Comparison of ENCODE assay signal across 27 cellular contexts in genomic region chr17:17029938-17030337, GRCh38. TPM values are rescaled to one million over a fixed set of nuclear protein-coding genes. Genes with fewer than 3 reads are reported as not detected.
DNase-seq lines count a peak whose midpoint lies in the region; ATAC-seq, FAIRE-seq and TF ChIP-seq lines count a peak whose summit lies in the region.
"Had no signal": no experiment of that assay in that cellular context is flagged by ENCODE, and none has a peak within 500 bp of the region (broad histone marks: within the 10 kb centered on the region; RNA-seq: fewer than 3 reads in every experiment).

No MANE protein-coding gene starts in this region.

- H3K9me3 Mint-ChIP-seq in GM23338 = no peaks in the 10 kb centered on the region
- H3K9me3 Mint-ChIP-seq: activated naive CD4-positive, alpha-beta T cell treated with anti-CD3 and anti-CD28 coated beads, Interleukin-2, amount 10 ng/mL, durations not matched to agents 7 days and 5 days; activated T-cell treated with anti-CD3 and anti-CD28 coated beads, Interleukin-2, amount 50 U/mL, for 72 hours; stimulated activated naive CD8-positive, alpha-beta T cell treated with anti-CD3 and anti-CD28 coated beads, Interleukin-15, Interleukin-2, amounts not matched to agents 100 ng/mL and 50 ng/mL, for 24 hours had no signal

- CTCF ChIA-PET in PC-9 (lab: Charles Lee) = no interaction called here
- CTCF ChIA-PET in HepG2 (lab: Yijun Ruan, JAX; ENCODE audit: low intra/inter-chr PET ratio, low total read pairs) = no interaction called here

- H3K4me3 ChIP-seq in GM23338 (no peak overlapping the region), PC-9 (no peak overlapping the region), HepG2 (replicated peaks in 1 of 3; ENCODE audit: insufficient read depth in 1 of 3, low read depth in 2 of 3, low read length in 3 of 3) (peak overlapping the region in 1 of 3 experiments; percentile 65; a peak in 1 of 6 replicates), osteoblast (ENCODE audit: insufficient read depth, low read length) (no peak overlapping the region), BE2C (ENCODE audit: low read depth, low read length) (no peak overlapping the region)
- H3K4me3 ChIP-seq: spleen, thyroid gland had no signal

- ATAC-seq in GM23338 (no peak), HepG2 (0 out of 3 replicates have a peak, but pooled peaks have one; percentile 2)
- ATAC-seq: activated T-cell treated with anti-CD3 and anti-CD28 coated beads, Interleukin-2, amount 50 U/mL, for 72 hours; left cardiac atrium had no signal

- H3K79me2 ChIP-seq in GM23338 (replicated peaks; ENCODE audit: insufficient read depth) = no peaks in the 10 kb centered on the region
- H3K79me2 ChIP-seq in PC-9 (ENCODE audit: low read depth) = peaks cover 8% of the 10 kb centered on the region
- no peaks in the 10 kb centered on the region for H3K79me2 ChIP-seq in HepG2 (ENCODE audit: insufficient read depth, low read length)
- no peaks in the 10 kb centered on the region for H3K79me2 ChIP-seq in osteoblast (ENCODE audit: insufficient read depth, low read length)

- WGBS in HepG2 (ENCODE audit: low lambda C conversion rate) = 24% methylated on average over 9 of the region's 9 CpGs

- H3K4me1 Mint-ChIP-seq in GM23338 = peaks cover 31% of the 10 kb centered on the region
- H3K4me1 Mint-ChIP-seq: activated naive CD4-positive, alpha-beta T cell treated with anti-CD3 and anti-CD28 coated beads, Interleukin-2, amount 10 ng/mL, durations not matched to agents 7 days and 5 days had no signal

- H3K9me3 ChIP-seq in PC-9 (ENCODE audit: insufficient read depth, low read depth) = no peaks in the 10 kb centered on the region
- H3K9me3 ChIP-seq in HepG2 (ENCODE audit: low read length) = no peaks in the 10 kb centered on the region
- H3K9me3 ChIP-seq in osteoblast (ENCODE audit: low read depth, low read length) = no peaks in the 10 kb centered on the region
- H3K9me3 ChIP-seq in BE2C = no peaks in the 10 kb centered on the region
- H3K9me3 ChIP-seq: spleen, thyroid gland had no signal

- H3K27ac ChIP-seq in GM23338 (ENCODE audit: low read depth) (no peak overlapping the region), PC-9 (no peak overlapping the region), HepG2 (ENCODE audit: extremely low read length, insufficient read depth, low read length) (no peak overlapping the region), osteoblast (ENCODE audit: low read depth, low read length) (no peak overlapping the region)
- H3K27ac ChIP-seq: spleen had no signal

- TF ChIP-seq EP300 in HepG2 (IDR thresholded peaks at IDR 0.05; ENCODE audit: low read depth in 2 of 2, low read length in 2 of 2) (no peak), HepG2 (CRISPR knock-in tag; IDR thresholded peaks at IDR 0.05; ENCODE audit: borderline replicate concordance) (no peak)

- intact Hi-C loops in PC-9 (cut with micrococcal nuclease; ENCODE audit: unreplicated experiment) (no loop called here), HepG2 (cut with micrococcal nuclease; ENCODE audit: unreplicated experiment) (no loop called here)

- no peaks in the 10 kb centered on the region for H3F3A ChIP-seq in GM23338 (replicated peaks; ENCODE audit: low read depth)
- peaks cover 39% of the 10 kb centered on the region for H3F3A ChIP-seq in PC-9 (ENCODE audit: insufficient read depth, low read depth)

- H3K9me2 ChIP-seq in GM23338 (ENCODE audit: insufficient read depth) = no peaks in the 10 kb centered on the region
- no peaks in the 10 kb centered on the region for H3K9me2 ChIP-seq in PC-9 (ENCODE audit: insufficient read depth)

- H3K27me3 Mint-ChIP-seq in GM23338 (ENCODE audit: insufficient read depth, low read depth, poor library complexity) = peaks cover 4% of the 10 kb centered on the region
- H3K27me3 Mint-ChIP-seq: stimulated activated naive CD8-positive, alpha-beta T cell treated with anti-CD3 and anti-CD28 coated beads, Interleukin-15, Interleukin-2, amounts not matched to agents 100 ng/mL and 50 ng/mL, for 24 hours had no signal

- no peak overlapping the region; the same call in 1 of the 2 replicates for H3K27ac Mint-ChIP-seq in GM23338
- H3K27ac Mint-ChIP-seq: activated T-cell treated with anti-CD3 and anti-CD28 coated beads, Interleukin-2, amount 50 U/mL, for 72 hours; stimulated activated naive CD8-positive, alpha-beta T cell treated with anti-CD3 and anti-CD28 coated beads, Interleukin-15, Interleukin-2, amounts not matched to agents 100 ng/mL and 50 ng/mL, for 24 hours had no signal

- no peak overlapping the region for H3K4me3 Mint-ChIP-seq in GM23338
- H3K4me3 Mint-ChIP-seq: activated naive CD4-positive, alpha-beta T cell treated with anti-CD3 and anti-CD28 coated beads, Interleukin-2, amount 10 ng/mL, durations not matched to agents 7 days and 5 days; activated T-cell treated with anti-CD3 and anti-CD28 coated beads, Interleukin-2, amount 50 U/mL, for 72 hours; stimulated activated naive CD8-positive, alpha-beta T cell treated with anti-CD3 and anti-CD28 coated beads, Interleukin-15, Interleukin-2, amounts not matched to agents 100 ng/mL and 50 ng/mL, for 24 hours had no signal

- H4K20me1 ChIP-seq in GM23338 (replicated peaks; ENCODE audit: insufficient read depth) (no peaks in the 10 kb centered on the region), PC-9 (ENCODE audit: insufficient read depth) (no peaks in the 10 kb centered on the region), HepG2 (ENCODE audit: insufficient read depth, low read length) (no peaks in the 10 kb centered on the region), osteoblast (ENCODE audit: insufficient read depth, low read length) (no peaks in the 10 kb centered on the region)

- no peaks in the 10 kb centered on the region for H3K36me3 Mint-ChIP-seq in GM23338 (ENCODE audit: low read depth)
- H3K36me3 Mint-ChIP-seq: activated naive CD4-positive, alpha-beta T cell treated with anti-CD3 and anti-CD28 coated beads, Interleukin-2, amount 10 ng/mL, durations not matched to agents 7 days and 5 days had no signal

- no peaks in the 10 kb centered on the region for H3K27me3 ChIP-seq in GM23338 (ENCODE audit: insufficient read depth)
- H3K27me3 ChIP-seq in PC-9 (ENCODE audit: insufficient read depth, low read depth) = no peaks in the 10 kb centered on the region
- H3K27me3 ChIP-seq in HepG2 (ENCODE audit: control insufficient read depth in 1 of 2, insufficient read depth in 2 of 2, low read length in 2 of 2) = peaks cover 0 to 2% of the 10 kb centered on the region in 2 experiments; a peak in 2 of 5 replicates
- H3K27me3 ChIP-seq in osteoblast (ENCODE audit: insufficient read depth, low read length) = no peaks in the 10 kb centered on the region
- H3K27me3 ChIP-seq in BE2C = no peaks in the 10 kb centered on the region
- H3K27me3 ChIP-seq: spleen, thyroid gland had no signal

- BruUV-seq in PC-9 (replicated peaks; lab: Mats Ljungman, UMichigan) = no TSS peak
- no TSS peak for BruUV-seq in HepG2 (replicated peaks; lab: Mats Ljungman, UMichigan)

- DNase-seq in GM23338 (ENCODE audit: low spot score) (no peak), PC-9 (no peak), HepG2 (ENCODE audit: low spot score) (no peak), osteoblast (ENCODE audit: insufficient read length, low spot score, missing footprints) (peak; percentile 14), BE2C (no peak), NCI-H2171 treated with DMSO at 0.1 percent for 48 hours (lab: John Stamatoyannopoulos, UW) (no peak), NCI-H2029 (lab: John Stamatoyannopoulos, UW) (no peak), COLO668 (lab: John Stamatoyannopoulos, UW; ENCODE audit: unreplicated experiment) (no peak)
- DNase-seq: activated CD4-positive, alpha-beta T cell treated with anti-CD3 and anti-CD28 coated beads for 48 hours; activated naive CD4-positive, alpha-beta T cell treated with anti-CD3 and anti-CD28 coated beads, Interleukin-2, amount 10 ng/mL, durations not matched to agents 7 days and 5 days; activated T-cell treated with anti-CD3 and anti-CD28 coated beads, Interleukin-2, amount 50 U/mL, for 72 hours; dermis blood vessel endothelial cell; DND-41; left cardiac atrium; NCI-H1105 treated with DMSO at 0.1 percent for 48 hours; NCI-H2107; NCI-H524; nucleus accumbens; retina; RPMI8226; spleen; stimulated activated CD4-positive, alpha-beta T cell treated with anti-CD3 and anti-CD28 coated beads, Interleukin-4, amount 100 ng/mL, for 1 hour; thyroid gland had no signal

- no peak for TF ChIP-seq POLR2A in HepG2 (IDR thresholded peaks at IDR 0.05; ENCODE audit: insufficient read depth in 1 of 2, low read depth in 2 of 2, low read length in 2 of 2)

- in situ Hi-C loops in HepG2 (cut with HindIII; ENCODE audit: extremely low pct_ligation_motif_present, low pct_unique_long_range_greater_than_20kb) = no loop called here

- H3K4me2 ChIP-seq in GM23338 (0 out of 2 replicates have a peak overlapping the region, but pooled peaks have one; percentile 32), PC-9 (peak overlapping the region; percentile 73), HepG2 (ENCODE audit: low read depth, low read length) (peak overlapping the region; percentile 94), osteoblast (ENCODE audit: insufficient read depth, low read length) (no peak overlapping the region)

- H3K4me1 ChIP-seq in GM23338 (ENCODE audit: insufficient read depth) = peaks cover 18% of the 10 kb centered on the region
- peaks cover 74% of the 10 kb centered on the region for H3K4me1 ChIP-seq in PC-9 (replicated peaks; ENCODE audit: insufficient read depth)
- H3K4me1 ChIP-seq in HepG2 (ENCODE audit: insufficient read depth, low read length) = peaks cover 68% of the 10 kb centered on the region
- H3K4me1 ChIP-seq in osteoblast (ENCODE audit: insufficient read depth, low read length) = peaks cover 43% of the 10 kb centered on the region
- peaks cover 21% of the 10 kb centered on the region for H3K4me1 ChIP-seq in BE2C

- POLR2A ChIA-PET in PC-9 (lab: Charles Lee; ENCODE audit: unreplicated experiment) (interaction anchor here (0.7 kb wide), 1 partner anchor 10 kb away, joined by 8 read pairs; no protein-coding TSS in a partner anchor), HepG2 (lab: Yijun Ruan, JAX) (interaction anchor here (3.0 kb wide), 1 partner anchor 12 kb away, joined by 13 read pairs; the partner anchor contains the start of gene MPRIP)

- TF ChIP-seq CTCF in GM23338 (conservative IDR thresholded peaks at IDR 0.05; ENCODE audit: low read depth in 2 of 2) = no peak
- no peak for TF ChIP-seq CTCF in PC-9 (conservative IDR thresholded peaks at IDR 0.05)
- peak; percentile 54 for TF ChIP-seq CTCF in HepG2 (CRISPR knock-in tag; IDR thresholded peaks at IDR 0.05)
- TF ChIP-seq CTCF in osteoblast (IDR thresholded peaks at IDR 0.05; ENCODE audit: extremely low read depth, low read depth, low read length) = no peak
- no peak for TF ChIP-seq CTCF in BE2C (IDR thresholded peaks at IDR 0.05; ENCODE audit: low read depth, low read length)

- H3K36me3 ChIP-seq in GM23338 (ENCODE audit: insufficient read depth) = no peaks in the 10 kb centered on the region
- no peaks in the 10 kb centered on the region for H3K36me3 ChIP-seq in PC-9 (ENCODE audit: low read depth)
- H3K36me3 ChIP-seq in HepG2 (replicated peaks in 1 of 2; ENCODE audit: control insufficient read depth in 1 of 2, insufficient read depth in 2 of 2, low read length in 2 of 2) = no peaks in the 10 kb centered on the region
- H3K36me3 ChIP-seq in osteoblast (ENCODE audit: insufficient read depth, low read length) = no peaks in the 10 kb centered on the region
- H3K36me3 ChIP-seq in BE2C = no peaks in the 10 kb centered on the region
- H3K36me3 ChIP-seq: spleen, thyroid gland had no signal

- no peak for TF ChIP-seq RAD21 in HepG2 (CRISPR knock-in tag; IDR thresholded peaks at IDR 0.05)

- FAIRE-seq in HepG2 (lab: Jason Lieb, UNC) = no peak
- FAIRE-seq: GM12892, TTC549 had no signal

- H3K9ac ChIP-seq in HepG2 (ENCODE audit: insufficient read depth, low read depth, low read length) = 0 out of 2 replicates have a peak overlapping the region, but pooled peaks have one; percentile 8

- H2AFZ ChIP-seq in GM23338 (peak overlapping the region; percentile 47; the same call in 1 of the 2 replicates), PC-9 (no peak overlapping the region), HepG2 (ENCODE audit: low read length) (no peak overlapping the region), osteoblast (ENCODE audit: low read length) (no peak overlapping the region)

RNA-seq across cellular contexts. Expression of gene MPRIP, which starts 12.3 kb away (rescaled TPM):
- total RNA-seq in GM23338 (2014; rRNA removed; shearing (Covaris generic)) = 84.6 and 113 TPM in 2 replicates
- polyA plus RNA-seq in GM23338 (2016; fragmentation: Nextera tagmentation; extraction: Ambion mirVana) (36.5 and 39.3 TPM in 2 replicates), HepG2 (2011; rRNA removed) (42.9 and 52.4 TPM in 2 replicates)
- total RNA-seq in PC-9 (2021) (411 and 443 TPM in 2 replicates), HepG2 (2016; rRNA removed; fragmentation: Illumina TruSeq; extraction: Trizol) (43.6 and 50.2 TPM in 2 replicates), osteoblast (120 and 149 TPM in 2 replicates)
- total RNA-seq in HepG2 (2016; cell fraction: cytosol; rRNA removed; fragmentation: Illumina TruSeq; extraction: Trizol; ENCODE audit: low read depth) = 15.5 and 22.4 TPM in 2 replicates
- 35.4 and 49.2 TPM in 2 replicates for total RNA-seq in HepG2 (2016; cell fraction: insoluble cytoplasmic fraction; rRNA removed; fragmentation: Illumina TruSeq; extraction: Trizol)
- total RNA-seq in HepG2 (2016; cell fraction: membrane; rRNA removed; fragmentation: Illumina TruSeq; extraction: Trizol) = 44.2 and 45.8 TPM in 2 replicates
- total RNA-seq in HepG2 (2016; cell fraction: nucleus; rRNA removed; fragmentation: Illumina TruSeq; extraction: Trizol) = 44.0 and 52.2 TPM in 2 replicates
- polyA plus RNA-seq in HepG2 (2011; cell fraction: cytosol; rRNA removed) = 27.7 and 33.6 TPM in 2 replicates
- polyA plus RNA-seq in HepG2 (2011; cell fraction: nucleus; rRNA removed) = 64.4 and 73.7 TPM in 2 replicates
- polyA plus RNA-seq in HepG2 (2012) = 45.3 and 47.7 TPM in 2 replicates
- polyA plus RNA-seq in HepG2 (2016; cell fraction: cytosol; fragmentation: Illumina TruSeq; extraction: Trizol; ENCODE audit: low read depth) = 21.2 and 23.7 TPM in 2 replicates
- polyA plus RNA-seq in HepG2 (2016; cell fraction: insoluble cytoplasmic fraction; fragmentation: Illumina TruSeq; extraction: Trizol; ENCODE audit: low read depth) = 54.0 and 64.3 TPM in 2 replicates
- 40.8 and 46.7 TPM in 2 replicates for polyA plus RNA-seq in HepG2 (2016; cell fraction: membrane; fragmentation: Illumina TruSeq; extraction: Trizol; ENCODE audit: low read depth)
- 98.9 and 100 TPM in 2 replicates for polyA plus RNA-seq in HepG2 (2016; cell fraction: nucleus; fragmentation: Illumina TruSeq; extraction: Trizol; ENCODE audit: insufficient read depth, low read depth)
- 85.4 and 275 TPM in 2 replicates for polyA minus RNA-seq in HepG2 (2011; rRNA and poly(A)+ RNA removed; ENCODE audit: low replicate concordance)
- 31.4 and 37.0 TPM in 2 replicates for polyA minus RNA-seq in HepG2 (2011; cell fraction: cytosol; rRNA and poly(A)+ RNA removed)
- polyA minus RNA-seq in HepG2 (2011; cell fraction: nucleus; rRNA and poly(A)+ RNA removed) = 58.5 and 70.9 TPM in 2 replicates
- 159 TPM for polyA plus RNA-seq in BE2C (2012; ENCODE audit: insufficient read depth, insufficient read length, low read depth)

RNA-seq across cellular contexts. Expression of gene TNFRSF13B, which starts 58.0 kb away (rescaled TPM):
- not detected in 2 replicates for total RNA-seq in GM23338 (2014; rRNA removed; shearing (Covaris generic))
- 0.16 and 0.24 TPM in 2 replicates for polyA plus RNA-seq in GM23338 (2016; fragmentation: Nextera tagmentation; extraction: Ambion mirVana)
- total RNA-seq in PC-9 (2021) = not detected in 2 replicates
- total RNA-seq in HepG2 (2016; rRNA removed; fragmentation: Illumina TruSeq; extraction: Trizol) = not detected in 2 replicates
- total RNA-seq in HepG2 (2016; cell fraction: cytosol; rRNA removed; fragmentation: Illumina TruSeq; extraction: Trizol; ENCODE audit: low read depth) = not detected in 2 replicates
- total RNA-seq in HepG2 (2016; cell fraction: insoluble cytoplasmic fraction; rRNA removed; fragmentation: Illumina TruSeq; extraction: Trizol) = not detected in 2 replicates
- total RNA-seq in HepG2 (2016; cell fraction: membrane; rRNA removed; fragmentation: Illumina TruSeq; extraction: Trizol) = not detected in 2 replicates
- not detected in 2 replicates for total RNA-seq in HepG2 (2016; cell fraction: nucleus; rRNA removed; fragmentation: Illumina TruSeq; extraction: Trizol)
- polyA plus RNA-seq in HepG2 (2011; rRNA removed) = not detected in 2 replicates
- polyA plus RNA-seq in HepG2 (2011; cell fraction: cytosol; rRNA removed) = not detected in 2 replicates
- not detected in 2 replicates for polyA plus RNA-seq in HepG2 (2011; cell fraction: nucleus; rRNA removed)
- polyA plus RNA-seq in HepG2 (2012) = not detected in 2 replicates
- not detected in 2 replicates for polyA plus RNA-seq in HepG2 (2016; cell fraction: cytosol; fragmentation: Illumina TruSeq; extraction: Trizol; ENCODE audit: low read depth)
- not detected in 2 replicates for polyA plus RNA-seq in HepG2 (2016; cell fraction: insoluble cytoplasmic fraction; fragmentation: Illumina TruSeq; extraction: Trizol; ENCODE audit: low read depth)
- not detected in 2 replicates for polyA plus RNA-seq in HepG2 (2016; cell fraction: membrane; fragmentation: Illumina TruSeq; extraction: Trizol; ENCODE audit: low read depth)
- polyA plus RNA-seq in HepG2 (2016; cell fraction: nucleus; fragmentation: Illumina TruSeq; extraction: Trizol; ENCODE audit: insufficient read depth, low read depth) = not detected in 2 replicates
- polyA minus RNA-seq in HepG2 (2011; rRNA and poly(A)+ RNA removed; ENCODE audit: low replicate concordance) = 0.09 TPM in 1 of 2 replicates, not detected in the other
- polyA minus RNA-seq in HepG2 (2011; cell fraction: cytosol; rRNA and poly(A)+ RNA removed) = not detected in 2 replicates
- not detected in 2 replicates for polyA minus RNA-seq in HepG2 (2011; cell fraction: nucleus; rRNA and poly(A)+ RNA removed)
- total RNA-seq in osteoblast = not detected in 2 replicates
- polyA plus RNA-seq in BE2C (2012; ENCODE audit: insufficient read depth, insufficient read length, low read depth) = not detected
- total RNA-seq: activated T-cell treated with anti-CD3 and anti-CD28 coated beads, Interleukin-2, amount 50 U/mL, for 72 hours; dermis blood vessel endothelial cell; endothelial cell of umbilical vein; left cardiac atrium; thyroid gland had no signal
- polyA plus RNA-seq: endothelial cell of umbilical vein had no signal
